26 cellular contexts compared by ENCODE assay signal in the genomic region with DNA sequence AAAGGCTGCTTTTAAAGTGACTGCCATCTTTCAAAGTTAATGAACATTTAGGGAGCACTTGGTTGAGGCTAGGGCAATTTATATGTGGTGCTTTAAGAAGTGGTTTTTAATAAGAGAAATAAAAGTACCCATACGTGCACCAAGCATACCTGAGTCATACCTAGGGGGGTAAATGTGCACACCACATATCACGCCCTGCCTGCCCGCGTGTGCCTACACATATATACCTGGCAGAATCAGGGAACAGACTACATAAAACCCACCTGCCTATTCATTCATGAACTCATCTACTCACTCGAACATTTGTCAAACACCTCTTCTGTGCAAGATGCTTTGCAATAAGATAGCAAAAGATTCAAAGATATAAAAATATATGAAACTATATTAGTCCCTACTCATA.
"Had no signal": no experiment of that assay in that cellular context is flagged by ENCODE, and none has a peak within 500 bp of the region (broad histone marks: within the 10 kb centered on the region; RNA-seq: fewer than 3 reads in every experiment).

No MANE protein-coding gene starts in this region.

- H3K4me1 ChIP-seq: left lung, lower lobe of right lung, vagina had no signal

- H3K9me3 Mint-ChIP-seq: immature natural killer cell; natural killer cell; nephron progenitor cell; neural progenitor cell; stimulated activated naive B cell treated with anti-CD40 and anti-IgM and Interleukin-4, amounts not matched to agents 10 μg/mL and 1 μg/mL and 100 μg/mL, for 72 hours; stimulated activated naive CD8-positive, alpha-beta T cell treated with anti-CD3 and anti-CD28 coated beads, Interleukin-15, Interleukin-2, amounts not matched to agents 100 ng/mL and 50 ng/mL, for 24 hours had no signal

- H3K27me3 ChIP-seq: left lung, neural progenitor cell, neutrophil, ovary, tibial nerve, vagina had no signal

- H3K9ac ChIP-seq: neural progenitor cell had no signal

- H3K4me2 ChIP-seq: neural progenitor cell had no signal

- H2AFZ ChIP-seq: neural progenitor cell had no signal

- H3K4me1 Mint-ChIP-seq: immature natural killer cell; stimulated activated naive B cell treated with anti-CD40 and anti-IgM and Interleukin-4, amounts not matched to agents 10 μg/mL and 1 μg/mL and 100 μg/mL, for 72 hours had no signal

- H3K36me3 ChIP-seq: left lung, lower lobe of right lung, neural progenitor cell, neutrophil, ovary, tibial nerve, vagina had no signal

- DNase-seq: hypothalamus; immature natural killer cell; kidney; left colon; left lung; lower lobe of right lung; mammary epithelial cell; mesenchymal stem cell; natural killer cell; nephron progenitor cell; occipital lobe; ovary; retina; stimulated activated CD4-positive, alpha-beta T cell treated with anti-CD3 and anti-CD28 coated beads, Interleukin-12 subunit alpha, Interleukin-12 subunit beta, amount 100 ng/mL, for 4 hours; stimulated activated CD4-positive, alpha-beta T cell treated with anti-CD3 and anti-CD28 coated beads, Interleukin-15, amount 100 ng/mL, for 24 hours; stimulated activated CD4-positive, alpha-beta T cell treated with anti-CD3 and anti-CD28 coated beads, Interleukin-2, amount 100 ng/mL, for 24 hours; stimulated activated CD4-positive, alpha-beta T cell treated with anti-CD3 and anti-CD28 coated beads, Interleukin-4, amount 100 ng/mL, for 1 hour; stimulated activated naive B cell treated with anti-CD40 and anti-IgM and Interleukin-4, amounts not matched to agents 10 μg/mL and 1 μg/mL and 100 μg/mL, for 72 hours had no signal

- ATAC-seq: left colon; lower lobe of right lung; natural killer cell; stimulated activated naive B cell treated with anti-CD40 and anti-IgM and Interleukin-4, amounts not matched to agents 10 μg/mL and 1 μg/mL and 100 μg/mL, for 72 hours had no signal

- H3K27ac Mint-ChIP-seq: nephron progenitor cell; progenitor cell of endocrine pancreas; stimulated activated naive B cell treated with anti-CD40 and anti-IgM and Interleukin-4, amounts not matched to agents 10 μg/mL and 1 μg/mL and 100 μg/mL, for 72 hours; stimulated activated naive CD8-positive, alpha-beta T cell treated with anti-CD3 and anti-CD28 coated beads, Interleukin-15, Interleukin-2, amounts not matched to agents 100 ng/mL and 50 ng/mL, for 24 hours; type B pancreatic cell had no signal

- H3K4me3 Mint-ChIP-seq: immature natural killer cell; natural killer cell; nephron progenitor cell; neural progenitor cell; stimulated activated naive B cell treated with anti-CD40 and anti-IgM and Interleukin-4, amounts not matched to agents 10 μg/mL and 1 μg/mL and 100 μg/mL, for 72 hours; stimulated activated naive CD8-positive, alpha-beta T cell treated with anti-CD3 and anti-CD28 coated beads, Interleukin-15, Interleukin-2, amounts not matched to agents 100 ng/mL and 50 ng/mL, for 24 hours; type B pancreatic cell had no signal

- H3K9me3 ChIP-seq: left lung, lower lobe of right lung, neutrophil, ovary, tibial nerve, vagina had no signal

- H3K36me3 Mint-ChIP-seq: natural killer cell, neural progenitor cell, type B pancreatic cell had no signal

- H3K27me3 Mint-ChIP-seq: stimulated activated naive B cell treated with anti-CD40 and anti-IgM and Interleukin-4, amounts not matched to agents 10 μg/mL and 1 μg/mL and 100 μg/mL, for 72 hours; stimulated activated naive CD8-positive, alpha-beta T cell treated with anti-CD3 and anti-CD28 coated beads, Interleukin-15, Interleukin-2, amounts not matched to agents 100 ng/mL and 50 ng/mL, for 24 hours had no signal

- H3K27ac ChIP-seq: left lung, lower lobe of right lung, neural progenitor cell, neutrophil, ovary, skin epidermis, tibial nerve, vagina had no signal

- H3K4me3 ChIP-seq: left lung, lower lobe of right lung, neural progenitor cell, ovary, skin epidermis, tibial nerve, vagina had no signal
